ENCODE assay signal across 18 cellular contexts in the genomic region with DNA sequence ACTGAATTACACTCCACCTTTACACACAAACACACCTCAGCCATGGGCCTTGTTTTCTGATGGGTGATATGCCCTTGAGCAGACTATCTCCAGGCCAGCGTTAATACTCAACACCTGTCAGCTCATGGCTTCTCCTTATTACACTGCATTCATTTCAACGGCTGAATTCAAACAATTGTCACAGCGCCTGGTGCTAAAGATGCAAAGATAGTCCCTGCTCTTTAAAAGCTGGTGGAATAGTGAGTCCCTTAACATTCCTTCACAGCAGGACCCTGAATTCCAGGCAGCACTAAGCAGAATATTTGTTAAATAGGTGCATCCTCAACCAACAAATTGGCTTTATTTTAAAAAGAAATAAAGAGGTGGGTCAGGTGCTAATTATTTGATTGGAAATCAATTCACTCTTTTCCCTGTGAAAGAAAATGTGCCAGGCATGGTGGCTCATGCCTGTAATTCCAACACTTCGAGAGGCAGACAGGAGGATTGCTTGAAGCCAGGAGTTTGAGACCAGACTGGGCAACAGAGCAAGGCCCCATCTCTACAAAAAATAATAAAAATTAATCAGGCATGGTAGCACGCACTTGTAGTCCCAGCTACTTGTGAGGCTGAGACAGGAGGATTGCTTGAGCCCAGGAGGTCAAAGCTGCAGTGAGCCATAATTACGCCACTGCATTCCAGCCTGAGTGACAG.
DNase-seq lines count a peak whose midpoint lies in the region; ATAC-seq and TF ChIP-seq lines count a peak whose summit lies in the region.
"Had no signal": no experiment of that assay in that cellular context is flagged by ENCODE, and none has a peak within 500 bp of the region (broad histone marks: within the 10 kb centered on the region; RNA-seq: fewer than 3 reads in every experiment).

No MANE protein-coding gene starts in this region.

- H3K9ac ChIP-seq in H9 (ENCODE audit: extremely low read depth, insufficient read length, low read length) (no peak overlapping the region), neuronal stem cell (ENCODE audit: low read depth, low read length, poor library complexity) (no peak overlapping the region)

- no peak overlapping the region for H2BK20ac ChIP-seq in H9 (ENCODE audit: low read depth, low read length, poor library complexity, severe bottlenecking)

- H3K79me1 ChIP-seq in H9 (ENCODE audit: insufficient read depth, low read depth, low read length, poor library complexity, severe bottlenecking): no peaks in the 10 kb centered on the region
- no peaks in the 10 kb centered on the region for H3K79me1 ChIP-seq in neuronal stem cell (ENCODE audit: low read depth, low read length)

- H2AFZ ChIP-seq in H9 (ENCODE audit: low read length): no peak overlapping the region
- H2AFZ ChIP-seq in neuronal stem cell (ENCODE audit: low read length): no peak overlapping the region

- H2BK15ac ChIP-seq in H9 (ENCODE audit: low read depth, low read length) (no peak overlapping the region), neuronal stem cell (ENCODE audit: low read length) (no peak overlapping the region)

- no CpG with 5 or more reads among the region's 6 CpGs for WGBS in H9 (ENCODE audit: extremely low coverage, insufficient read length, low lambda C conversion rate)
- no CpG with 5 or more reads among the region's 6 CpGs for WGBS in neuronal stem cell (ENCODE audit: extremely low coverage in 2 of 2, insufficient read length in 2 of 2, insufficient replicate concordance in 1 of 2), 2 donors

- H3K36me3 Mint-ChIP-seq in H9 (ENCODE audit: insufficient read depth in 1 of 3, low read depth in 3 of 3) (peaks cover 6 to 14% (median 9%) of the 10 kb centered on the region in 3 experiments), WTC11 (peaks cover 15% of the 10 kb centered on the region)

- H3K27me3 Mint-ChIP-seq in H9 (ENCODE audit: low read depth) (no peaks in the 10 kb centered on the region), WTC11 (ENCODE audit: low read depth) (0 out of 2 replicates have a peak, but pooled peaks cover 2% of the 10 kb centered on the region)

- H4K91ac ChIP-seq in H9 (ENCODE audit: insufficient read length, low read depth, low read length) (no peak overlapping the region), neuronal stem cell (ENCODE audit: low read depth, low read length, poor library complexity) (no peak overlapping the region)

- H3K23ac ChIP-seq in H9 (ENCODE audit: insufficient read length, low read depth, low read length) (no peak overlapping the region), neuronal stem cell (ENCODE audit: low read depth, low read length, poor library complexity) (no peak overlapping the region)

- POLR2A ChIA-PET in WTC11 (lab: Charles Lee) (no interaction called here), HEK293T (lab: Yijun Ruan, JAX) (no interaction called here)

- peaks cover 3% of the 10 kb centered on the region; the same call in 1 of the 2 replicates for H3K4me1 ChIP-seq in H9 (ENCODE audit: insufficient read depth, low read length)
- H3K4me1 ChIP-seq in neuronal stem cell (ENCODE audit: control insufficient read depth in 2 of 2, insufficient read depth in 1 of 2, low read depth in 1 of 2, low read length in 2 of 2): peaks cover 6 to 12% of the 10 kb centered on the region in 2 donors
- H3K4me1 ChIP-seq: A549 had no signal

- H3K4me3 Mint-ChIP-seq in H9 (peak overlapping the region in 1 of 2 experiments; percentile 11; a peak in 1 of 5 replicates), WTC11 (peak overlapping the region; percentile 13; the same call in 1 of the 2 replicates)
- H3K4me3 Mint-ChIP-seq: CD4-positive, alpha-beta T cell had no signal

- H3K56ac ChIP-seq in H9 (ENCODE audit: insufficient read length, low read depth, low read length): no peak overlapping the region

- H2BK12ac ChIP-seq in H9 (ENCODE audit: insufficient read length, low read depth, low read length) (no peak overlapping the region), neuronal stem cell (ENCODE audit: low read length) (no peak overlapping the region)

- H3K9me3 Mint-ChIP-seq in H9: peaks cover 9% of the 10 kb centered on the region in 2 experiments
- peaks cover 16% of the 10 kb centered on the region for H3K9me3 Mint-ChIP-seq in WTC11

- no peaks in the 10 kb centered on the region for H3K9me3 ChIP-seq in H9 (ENCODE audit: control insufficient read depth, low read depth, low read length)
- H3K9me3 ChIP-seq in neuronal stem cell (replicated peaks in 1 of 2; ENCODE audit: control insufficient read depth in 2 of 2, insufficient read depth in 1 of 2, low read depth in 1 of 2, low read length in 2 of 2): peaks cover 2 to 3% of the 10 kb centered on the region in 2 donors
- H3K9me3 ChIP-seq: A549 had no signal

- H3K27ac Mint-ChIP-seq in H9 (peak overlapping the region; percentile 21 to 97 (median 92); a peak in 6 of 7 replicates), WTC11 (peak overlapping the region; percentile 91)
- H3K27ac Mint-ChIP-seq: CD4-positive, alpha-beta T cell had no signal

- H3K14ac ChIP-seq in H9 (ENCODE audit: insufficient read depth, low read length) (no peak overlapping the region), neuronal stem cell (ENCODE audit: low read length) (no peak overlapping the region)

- peak; percentile 66 for DNase-seq in H9
- no peak for DNase-seq in WTC11 (ENCODE audit: low spot score)
- DNase-seq in iPS DF 4.7 (ENCODE audit: extremely low read depth, low spot score): peak; percentile 64
- DNase-seq in neuronal stem cell (ENCODE audit: low spot score): peak; percentile 61
- DNase-seq in HEK293T (ENCODE audit: extremely low spot score): no peak
- no peak for DNase-seq in DMS114 treated with DMSO at 0.1 percent for 48 hours (lab: John Stamatoyannopoulos, UW; ENCODE audit: unreplicated experiment)
- DNase-seq in activated CD4-positive, alpha-beta T cell treated with anti-CD3 and anti-CD28 coated beads for 48 hours: no peak
- DNase-seq: Calu3; CD4-positive, alpha-beta T cell; DMS53; EL; KBM-7; NCI-H1105 treated with DMSO at 0.1 percent for 48 hours; NCI-H187; NCI-H2227 treated with DMSO at 0.1 percent for 48 hours; NCI-H524 treated with DMSO at 0.1 percent for 48 hours had no signal

- ATAC-seq in WTC11: peak; percentile 94
- ATAC-seq: A549, HCT116 had no signal

- no peaks in the 10 kb centered on the region for H4K20me1 ChIP-seq in H9 (ENCODE audit: control insufficient read depth, insufficient read depth, insufficient read length)

- H2AK5ac ChIP-seq in H9 (ENCODE audit: insufficient read length, low read length) (no peak overlapping the region), neuronal stem cell (ENCODE audit: low read depth, low read length) (no peak overlapping the region)

- no peak overlapping the region for H3K4ac ChIP-seq in H9 (ENCODE audit: low read depth, low read length)
- H3K4ac ChIP-seq in neuronal stem cell (ENCODE audit: low read length): no peak overlapping the region

- no peaks in the 10 kb centered on the region for H3K27me3 ChIP-seq in H9 (ENCODE audit: insufficient read depth, low read length)
- no peaks in the 10 kb centered on the region for H3K27me3 ChIP-seq in neuronal stem cell (ENCODE audit: control insufficient read depth in 3 of 3, insufficient read depth in 3 of 3, low read depth in 1 of 3, low read length in 3 of 3)

- no peak overlapping the region for H3K4me3 ChIP-seq in neuronal stem cell (ENCODE audit: low read length in 2 of 2)
- H3K4me3 ChIP-seq: A549 had no signal

- no peak overlapping the region for H3T11ph ChIP-seq in H9 (ENCODE audit: low read length)

- H3K4me1 Mint-ChIP-seq in H9: peaks cover 34% of the 10 kb centered on the region in 2 experiments
- peaks cover 34% of the 10 kb centered on the region for H3K4me1 Mint-ChIP-seq in WTC11

- H4K5ac ChIP-seq in H9 (ENCODE audit: insufficient read length, low read depth, low read length): no peak overlapping the region

- no peaks in the 10 kb centered on the region for H3K23me2 ChIP-seq in H9 (ENCODE audit: insufficient read length, low read depth, low read length, poor library complexity, severe bottlenecking)

- no peak overlapping the region for H3K4me2 ChIP-seq in H9 (ENCODE audit: insufficient read depth, insufficient read length, low read length)
- H3K4me2 ChIP-seq in neuronal stem cell (ENCODE audit: insufficient read depth, low read length, poor library complexity, severe bottlenecking): no peak overlapping the region
- H3K4me2 ChIP-seq: A549 had no signal

- H3K27ac ChIP-seq in H9 (ENCODE audit: insufficient read length, low read depth, low read length) (peak overlapping the region; percentile 34), neuronal stem cell (replicated peaks; ENCODE audit: low read length) (peak overlapping the region; percentile 84)
- H3K27ac ChIP-seq: A549 had no signal

- no peak overlapping the region for H3K18ac ChIP-seq in H9 (ENCODE audit: insufficient read length, low read depth, low read length)
- H3K18ac ChIP-seq in neuronal stem cell (ENCODE audit: low read length): no peak overlapping the region

- TF ChIP-seq CTCF in H9 (conservative IDR thresholded peaks at IDR 0.05): no peak
- no peak for TF ChIP-seq CTCF in WTC11 (IDR thresholded peaks at IDR 0.05)

- H2BK120ac ChIP-seq in H9 (ENCODE audit: low read depth, low read length, poor library complexity, severe bottlenecking) (no peak overlapping the region), neuronal stem cell (ENCODE audit: low read depth, low read length) (no peak overlapping the region)

- H2BK5ac ChIP-seq in H9 (ENCODE audit: insufficient read length, low read length) (no peak overlapping the region), neuronal stem cell (ENCODE audit: low read length) (no peak overlapping the region)

- H3K79me2 ChIP-seq in H9 (ENCODE audit: insufficient read depth, low read length): no peaks in the 10 kb centered on the region

- H3K36me3 ChIP-seq in neuronal stem cell (replicated peaks in 1 of 2; ENCODE audit: control insufficient read depth in 2 of 2, insufficient read depth in 2 of 2, low read length in 2 of 2): no peaks in the 10 kb centered on the region

- CTCF ChIA-PET in WTC11 (lab: Charles Lee) (no interaction called here), HEK293T (lab: Yijun Ruan, JAX) (no interaction called here)

- H4K8ac ChIP-seq in H9 (replicated peaks; ENCODE audit: insufficient read length, low read depth, low read length): no peak overlapping the region
- H4K8ac ChIP-seq in neuronal stem cell (ENCODE audit: low read depth, low read length): no peak overlapping the region

TF ChIP-seq in HEK293T, 16 proteins besides CTCF, POLR2A, EP300 and RAD21 (continues in another document):
- TF ChIP-seq FOXK2 (IDR thresholded peaks at IDR 0.05): no peak
- no peak for TF ChIP-seq CTBP1 (IDR thresholded peaks at IDR 0.05; ENCODE audit: borderline replicate concordance)
- TF ChIP-seq SP1 (IDR thresholded peaks at IDR 0.05): no peak
- TF ChIP-seq L3MBTL2 (conservative IDR thresholded peaks at IDR 0.05): no peak
- no peak for TF ChIP-seq FOXA1 (IDR thresholded peaks at IDR 0.05)

Comparison
In these comparisons a context has a peak if more than half of its experiments do, and no peak if none do; other contexts are left out.
1. DNase-seq: peak in H9 (single experiment), iPS DF 4.7 (single experiment) and neuronal stem cell (single experiment); none in WTC11 (single experiment), HEK293T (single experiment), DMS114 treated with DMSO at 0.1 percent for 48 hours (single experiment) and activated CD4-positive, alpha-beta T cell treated with anti-CD3 and anti-CD28 coated beads for 48 hours (single experiment).